ENCODE assay signal across 9 cellular contexts in the genomic region with DNA sequence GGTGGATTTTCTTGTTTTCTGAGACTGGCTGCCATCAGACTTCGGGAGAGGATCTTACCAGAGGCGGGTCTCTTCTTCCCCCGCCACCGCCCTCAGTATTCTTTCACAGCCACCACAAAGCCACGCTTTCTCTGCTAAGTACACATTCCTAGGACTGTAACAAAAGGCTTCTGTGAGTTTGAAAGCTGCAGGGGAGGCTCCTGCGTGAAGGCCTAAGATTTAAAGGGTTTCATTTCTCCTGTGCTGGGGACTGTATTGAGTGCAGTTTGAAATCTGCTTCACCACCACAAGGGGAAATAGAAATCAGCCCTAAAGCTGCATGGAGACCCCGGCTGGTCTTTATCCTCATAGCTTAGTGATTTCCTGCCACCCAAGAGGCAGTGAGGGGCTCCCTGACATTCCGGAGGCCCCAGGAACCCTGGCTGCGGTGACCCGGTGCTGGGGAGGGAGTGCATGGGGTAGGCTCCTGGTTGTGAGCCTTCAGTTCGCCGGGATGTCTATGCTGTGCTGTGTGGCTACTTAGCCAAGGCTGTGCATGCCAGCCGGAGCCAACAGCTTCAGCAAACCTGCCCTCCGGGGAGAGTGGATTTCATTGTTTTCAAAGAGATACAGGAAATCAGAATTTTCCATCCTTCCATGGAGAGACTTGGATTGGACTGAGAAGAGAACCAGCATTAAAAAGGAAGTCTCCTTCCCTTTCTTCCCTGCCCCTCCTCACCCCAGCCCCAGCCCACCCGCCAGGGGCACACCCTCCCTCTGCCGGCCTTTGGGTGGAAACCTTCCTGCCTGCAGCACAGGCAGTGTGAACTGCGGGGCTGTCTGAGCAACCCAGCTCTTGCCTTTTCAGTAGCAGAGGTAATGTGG.
DNase-seq lines count a peak whose midpoint lies in the region; ATAC-seq, FAIRE-seq and TF ChIP-seq lines count a peak whose summit lies in the region.
"Had no signal": no experiment of that assay in that cellular context is flagged by ENCODE, and none has a peak within 500 bp of the region (broad histone marks: within the 10 kb centered on the region; RNA-seq: fewer than 3 reads in every experiment).

No MANE protein-coding gene starts in this region.

- TF ChIP-seq EP300 in GM12878 (IDR thresholded peaks at IDR 0.05; ENCODE audit: borderline replicate concordance in 1 of 2, control insufficient read depth in 1 of 2, low read depth in 2 of 2, low read length in 2 of 2) (no peak), HepG2 (IDR thresholded peaks at IDR 0.05; ENCODE audit: low read depth in 2 of 2, low read length in 2 of 2) (no peak), HepG2 (CRISPR knock-in tag; IDR thresholded peaks at IDR 0.05; ENCODE audit: borderline replicate concordance) (no peak)

- in situ Hi-C loops in GM12878 (cut with MboI): no loop called here
- in situ Hi-C loops in HepG2 (cut with HindIII; ENCODE audit: extremely low pct_ligation_motif_present, low pct_unique_long_range_greater_than_20kb): no loop called here

- peak overlapping the region; percentile 96 for H3K4me2 ChIP-seq in GM12878 (ENCODE audit: control insufficient read depth, insufficient read depth)
- H3K4me2 ChIP-seq in HepG2 (ENCODE audit: low read depth, low read length): peak overlapping the region; percentile 99

- H3K36me3 Mint-ChIP-seq in activated CD4-positive, alpha-beta T cell treated with anti-CD3 and anti-CD28 coated beads for 36 hours (ENCODE audit: low read depth): peaks cover 34% of the 10 kb centered on the region

- no peaks in the 10 kb centered on the region for H4K20me1 ChIP-seq in GM12878 (ENCODE audit: control insufficient read depth, insufficient read depth)
- H4K20me1 ChIP-seq in HepG2 (ENCODE audit: insufficient read depth, low read length): no peaks in the 10 kb centered on the region

- H2AFZ ChIP-seq in GM12878 (ENCODE audit: control insufficient read depth, low read depth, low read length) (no peak overlapping the region), HepG2 (ENCODE audit: low read length) (no peak overlapping the region)

- H3K4me1 ChIP-seq in GM12878 (ENCODE audit: control insufficient read depth, insufficient read depth, low read length) (peaks cover 42% of the 10 kb centered on the region), HepG2 (ENCODE audit: insufficient read depth, low read length) (peaks cover 31% of the 10 kb centered on the region), subcutaneous abdominal adipose tissue (ENCODE audit: control insufficient read depth in 5 of 5, insufficient read depth in 5 of 5, low read length in 5 of 5) (peaks cover 7 to 37% (median 27%) of the 10 kb centered on the region in 5 donors)

- peak; percentile 49 for ATAC-seq in activated CD4-positive, alpha-beta T cell treated with anti-CD3 and anti-CD28 coated beads for 36 hours
- ATAC-seq in HG02852 (IDR thresholded peaks at IDR 0.05; ENCODE audit: unreplicated experiment): peak; percentile 91
- peak; percentile 89 for ATAC-seq in GM12878
- peak; percentile 91 for ATAC-seq in HepG2

- H3K4me3 ChIP-seq in GM12878 (peak overlapping the region; percentile 61), HepG2 (replicated peaks in 1 of 3; ENCODE audit: insufficient read depth in 1 of 3, low read depth in 2 of 3, low read length in 3 of 3) (peak overlapping the region; percentile 63 to 75 (median 73)), subcutaneous abdominal adipose tissue (ENCODE audit: low read depth in 1 of 5, low read length in 5 of 5) (peak overlapping the region; percentile 36 to 60 (median 54))

- SMC1A ChIA-PET in GM12878 (lab: Charles Lee; ENCODE audit: uncharacterized antibody, unreplicated experiment): interaction anchor here (0.6 to 10.7 kb wide), 18 partner anchors 10 to 267 kb away, joined by 3 to 148 read pairs (median 5); no protein-coding TSS in a partner anchor

- FAIRE-seq in GM12878 (lab: Jason Lieb, UNC) (peak; percentile 65), HepG2 (lab: Jason Lieb, UNC) (peak; percentile 61), RCC 7860 (lab: Jason Lieb, UNC) (no peak)

- H3K79me2 ChIP-seq in GM12878 (ENCODE audit: control insufficient read depth, insufficient read depth, low read length) (peaks cover 71% of the 10 kb centered on the region), HepG2 (ENCODE audit: insufficient read depth, low read length) (no peaks in the 10 kb centered on the region)

- H3K27ac ChIP-seq in GM12878 (ENCODE audit: control insufficient read depth, insufficient read depth) (peak overlapping the region; percentile 93), HepG2 (ENCODE audit: extremely low read length, insufficient read depth, low read length) (no peak overlapping the region), subcutaneous abdominal adipose tissue (ENCODE audit: low read depth, low read length) (peak overlapping the region; percentile 79)
- H3K27ac ChIP-seq: epithelial cell of prostate had no signal

- peak; percentile 42 for DNase-seq in activated CD4-positive, alpha-beta T cell treated with anti-CD3 and anti-CD28 coated beads for 36 hours
- no peak for DNase-seq in activated CD4-positive, alpha-beta T cell treated with anti-CD3 and anti-CD28 coated beads, Interleukin-2, amount 50 U/mL, for 4 hours
- DNase-seq in NCI-H345 (lab: John Stamatoyannopoulos, UW) (peak; percentile 61), GM12878 (ENCODE audit: low read depth, low spot score) (no peak), HepG2 (ENCODE audit: low spot score) (peak; percentile 78), RCC 7860 (ENCODE audit: low spot score) (no peak)

- H3K9me3 ChIP-seq in GM12878 (replicated peaks; ENCODE audit: control insufficient read depth, insufficient read depth, low read length) (no peaks in the 10 kb centered on the region), HepG2 (ENCODE audit: low read length) (no peaks in the 10 kb centered on the region), subcutaneous abdominal adipose tissue (ENCODE audit: control insufficient read depth in 5 of 5, low read length in 5 of 5) (no peaks in the 10 kb centered on the region)

- CTCF ChIA-PET in activated CD4-positive, alpha-beta T cell treated with anti-CD3 and anti-CD28 coated beads for 36 hours (lab: Charles Lee): interaction anchor here (0.6 to 1.6 kb wide), 11 partner anchors 10 to 220 kb away, joined by 3 to 10 read pairs (median 3); no protein-coding TSS in a partner anchor
- CTCF ChIA-PET in GM12878 (lab: Yijun Ruan, JAX) (interaction anchor here (0.6 to 3.6 kb wide), 13 partner anchors 10 to 232 kb away, joined by 3 to 16 read pairs (median 4); no protein-coding TSS in a partner anchor), HepG2 (lab: Yijun Ruan, JAX; ENCODE audit: low intra/inter-chr PET ratio, low total read pairs) (no interaction called here)

- H3K36me3 ChIP-seq in GM12878 (ENCODE audit: control insufficient read depth in 2 of 2, insufficient read depth in 2 of 2, low read length in 1 of 2): peaks cover 6 to 16% of the 10 kb centered on the region in 2 experiments
- no peaks in the 10 kb centered on the region for H3K36me3 ChIP-seq in HepG2 (replicated peaks in 1 of 2; ENCODE audit: control insufficient read depth in 1 of 2, insufficient read depth in 2 of 2, low read length in 2 of 2)
- no peaks in the 10 kb centered on the region for H3K36me3 ChIP-seq in subcutaneous abdominal adipose tissue (ENCODE audit: control insufficient read depth in 5 of 5, insufficient read depth in 5 of 5, low read length in 5 of 5)

- TF ChIP-seq RAD21 in GM12878 (IDR thresholded peaks at IDR 0.05; ENCODE audit: insufficient read depth, low read depth, low read length): peak; percentile 34; the same call in 1 of the 2 replicates
- TF ChIP-seq RAD21 in HepG2 (CRISPR knock-in tag; IDR thresholded peaks at IDR 0.05): no peak

- peak overlapping the region; percentile 46 for H3K4me3 Mint-ChIP-seq in activated CD4-positive, alpha-beta T cell treated with anti-CD3 and anti-CD28 coated beads for 36 hours

- H3K27ac Mint-ChIP-seq in activated CD4-positive, alpha-beta T cell treated with anti-CD3 and anti-CD28 coated beads for 36 hours: peak overlapping the region; percentile 72

- H3K9ac ChIP-seq in GM12878 (ENCODE audit: control insufficient read depth, insufficient read depth, low read length) (peak overlapping the region; percentile 80), HepG2 (ENCODE audit: insufficient read depth, low read depth, low read length) (peak overlapping the region; percentile 58), subcutaneous abdominal adipose tissue (ENCODE audit: low read length in 5 of 5) (peak overlapping the region; percentile 4 to 62 (median 53))

- RAD21 ChIA-PET in GM12878 (lab: Charles Lee; ENCODE audit: unreplicated experiment): interaction anchor here (0.7 to 5.3 kb wide), 18 partner anchors 12 to 232 kb away, joined by 3 to 71 read pairs (median 5); no protein-coding TSS in a partner anchor

- H3K27me3 Mint-ChIP-seq in activated CD4-positive, alpha-beta T cell treated with anti-CD3 and anti-CD28 coated beads for 36 hours: no peaks in the 10 kb centered on the region

- 13% methylated on average over 15 of the region's 17 CpGs for WGBS in GM12878 (ENCODE audit: insufficient coverage, insufficient replicate concordance, low lambda C conversion rate, missing lambda C conversion rate)
- 6% methylated on average over 10 of the region's 17 CpGs for WGBS in HepG2 (ENCODE audit: low lambda C conversion rate)

- peaks cover 60% of the 10 kb centered on the region for H3K4me1 Mint-ChIP-seq in activated CD4-positive, alpha-beta T cell treated with anti-CD3 and anti-CD28 coated beads for 36 hours

- peak; percentile 40; the same call in 1 of the 2 replicates for TF ChIP-seq POLR2A in GM12878 (IDR thresholded peaks at IDR 0.05; ENCODE audit: low read depth, low read length)
- TF ChIP-seq POLR2A in HepG2 (IDR thresholded peaks at IDR 0.05; ENCODE audit: insufficient read depth in 1 of 2, low read depth in 2 of 2, low read length in 2 of 2): no peak

- intact Hi-C loops in activated CD4-positive, alpha-beta T cell treated with anti-CD3 and anti-CD28 coated beads for 36 hours (cut with DNase I, micrococcal nuclease): loop anchor here in 1 of 2 experiments (2.0 to 5.0 kb wide), 3 partner anchors 24 to 160 kb away; no protein-coding TSS in a partner anchor
- intact Hi-C loops in GM12878 (cut with micrococcal nuclease; ENCODE audit: unreplicated experiment) (loop anchor here (2.0 kb wide), 2 partner anchors 50 to 82 kb away; no protein-coding TSS in a partner anchor), HepG2 (cut with micrococcal nuclease; ENCODE audit: unreplicated experiment) (loop anchor here (2.0 to 10.0 kb wide), 5 partner anchors 75 to 228 kb away; no protein-coding TSS in a partner anchor)

- no peaks in the 10 kb centered on the region for H3K9me3 Mint-ChIP-seq in activated CD4-positive, alpha-beta T cell treated with anti-CD3 and anti-CD28 coated beads for 36 hours (ENCODE audit: low read depth)

- TF ChIP-seq CTCF in GM12878 (IDR thresholded peaks at IDR 0.05 in 2 of 3, conservative IDR thresholded peaks at IDR 0.05 in 1 of 3; ENCODE audit: control insufficient read depth in 2 of 3, extremely low read depth in 1 of 3, insufficient read depth in 1 of 3, low read depth in 3 of 3, low read length in 3 of 3) (peak; percentile 19 to 38 (median 20); a peak in 4 of 6 replicates), HepG2 (CRISPR knock-in tag; IDR thresholded peaks at IDR 0.05) (peak; percentile 45)

- POLR2A ChIA-PET in activated CD4-positive, alpha-beta T cell treated with anti-CD3 and anti-CD28 coated beads for 36 hours (lab: Charles Lee): no interaction called here
- POLR2A ChIA-PET in GM12878 (lab: Charles Lee): interaction anchor here (0.5 to 4.5 kb wide), 14 partner anchors 10 to 86 kb away, joined by 3 to 24 read pairs (median 4); no protein-coding TSS in a partner anchor
- POLR2A ChIA-PET in HepG2 (lab: Yijun Ruan, JAX): no interaction called here

- H3K27me3 ChIP-seq in GM12878 (replicated peaks in 1 of 2; ENCODE audit: control insufficient read depth in 2 of 2, insufficient read depth in 2 of 2, low read length in 1 of 2) (no peaks in the 10 kb centered on the region), HepG2 (ENCODE audit: control insufficient read depth in 1 of 2, insufficient read depth in 2 of 2, low read length in 2 of 2) (no peaks in the 10 kb centered on the region), subcutaneous abdominal adipose tissue (ENCODE audit: control insufficient read depth in 5 of 5, insufficient read depth in 4 of 5, low read length in 5 of 5) (no peaks in the 10 kb centered on the region)

- no TSS peak for BruUV-seq in GM12878 (replicated peaks; lab: Mats Ljungman, UMichigan)
- BruUV-seq in HepG2 (replicated peaks; lab: Mats Ljungman, UMichigan): no TSS peak

Comparison
In these comparisons a context has a peak if more than half of its experiments do, and no peak if none do; other contexts are left out.
1. DNase-seq: peak in activated CD4-positive, alpha-beta T cell treated with anti-CD3 and anti-CD28 coated beads for 36 hours (single experiment), NCI-H345 (single experiment) and HepG2 (single experiment); none in activated CD4-positive, alpha-beta T cell treated with anti-CD3 and anti-CD28 coated beads, Interleukin-2, amount 50 U/mL, for 4 hours (0 of 2), GM12878 (single experiment) and RCC 7860 (single experiment).
2. Peak in every context shown above with its lines, with median percentiles within 50 percentile points of each other: ATAC-seq, H3K4me3 ChIP-seq and H3K9ac ChIP-seq.